ENCODE assay signal across 9 cellular contexts in the genomic region with DNA sequence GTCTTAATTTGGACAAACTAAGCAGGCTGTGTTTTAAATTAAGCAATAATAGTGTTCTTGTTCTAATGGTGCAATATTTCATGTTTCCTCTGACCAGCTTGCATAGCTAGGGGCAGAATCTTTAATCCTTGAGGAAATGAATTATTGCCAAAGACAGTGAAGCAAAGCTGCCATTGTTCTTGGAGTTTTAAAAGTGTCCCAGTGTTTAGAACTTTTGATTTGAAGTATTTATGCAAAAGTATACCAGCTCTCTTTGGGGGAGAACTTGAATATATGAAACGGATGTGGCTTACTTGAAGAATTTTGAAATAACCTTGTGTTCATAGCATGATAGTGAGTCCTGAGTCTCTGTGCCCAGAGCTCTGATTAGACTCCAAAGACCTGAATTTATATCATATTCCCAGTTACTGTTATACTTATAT. TPM values are rescaled to one million over a fixed set of nuclear protein-coding genes. Genes with fewer than 3 reads are reported as not detected.
A peak's percentile ranks its signal among the peaks of the same experiment; 100 is the strongest.
DNase-seq lines count a peak whose midpoint lies in the region; ATAC-seq and TF ChIP-seq lines count a peak whose summit lies in the region.
"Had no signal": no experiment of that assay in that cellular context is flagged by ENCODE, and none has a peak within 500 bp of the region (broad histone marks: within the 10 kb centered on the region; RNA-seq: fewer than 3 reads in every experiment).

No MANE protein-coding gene starts in this region.

- peaks cover 48% of the 10 kb centered on the region for H3K4me1 ChIP-seq in BLaER1
- H3K4me1 ChIP-seq in GM23338 (ENCODE audit: insufficient read depth): peaks cover 51% of the 10 kb centered on the region
- H3K4me1 ChIP-seq in mesendoderm (ENCODE audit: control insufficient read depth, low read depth, low read length): no peaks in the 10 kb centered on the region

- no peak overlapping the region for H2BK15ac ChIP-seq in mesendoderm (replicated peaks; ENCODE audit: low read depth)

- H2AK5ac ChIP-seq in mesendoderm (ENCODE audit: low read length): no peak overlapping the region

- H3K79me2 ChIP-seq in GM23338 (replicated peaks; ENCODE audit: insufficient read depth) (peaks cover 91% of the 10 kb centered on the region), mesendoderm (ENCODE audit: control insufficient read depth, insufficient read depth, low read length) (no peaks in the 10 kb centered on the region)

- in situ Hi-C loops in SK-MEL-5 (cut with HindIII; ENCODE audit: low pct_unique_long_range_greater_than_20kb, low sequenced_read_pairs): no loop called here

- no peak overlapping the region for H3K56ac ChIP-seq in mesendoderm (ENCODE audit: low read length)

- no peak overlapping the region for H3K18ac ChIP-seq in mesendoderm (ENCODE audit: low read length)

- H3K4me2 ChIP-seq in BLaER1 (peak overlapping the region; percentile 28; the same call in 1 of the 2 replicates), GM23338 (peak overlapping the region; percentile 35; the same call in 1 of the 2 replicates), mesendoderm (ENCODE audit: low read length) (no peak overlapping the region)

- ATAC-seq in GM23338 (no peak), HG03520 (IDR thresholded peaks at IDR 0.05; ENCODE audit: unreplicated experiment) (no peak), GM19035 (IDR thresholded peaks at IDR 0.05; ENCODE audit: unreplicated experiment) (no peak), Right ventricle myocardium inferior (no peak)

- H3K36me3 ChIP-seq in BLaER1: no peaks in the 10 kb centered on the region
- no peaks in the 10 kb centered on the region for H3K36me3 ChIP-seq in GM23338 (ENCODE audit: insufficient read depth)
- no peaks in the 10 kb centered on the region for H3K36me3 ChIP-seq in mesendoderm (ENCODE audit: control insufficient read depth, insufficient read depth, low read length)

- no peak overlapping the region for H2AFZ ChIP-seq in GM23338

- no peaks in the 10 kb centered on the region for H3K9me3 ChIP-seq in BLaER1

- H3K9me2 ChIP-seq in GM23338 (ENCODE audit: insufficient read depth): no peaks in the 10 kb centered on the region

- H3K27ac Mint-ChIP-seq in GM23338: no peak overlapping the region

- no peak overlapping the region for H3K23ac ChIP-seq in mesendoderm (ENCODE audit: low read length)

- peaks cover 75% of the 10 kb centered on the region for H3K4me1 Mint-ChIP-seq in GM23338

- H3K27me3 Mint-ChIP-seq in GM23338 (ENCODE audit: insufficient read depth, low read depth, poor library complexity): peaks cover 16% of the 10 kb centered on the region

- H2BK5ac ChIP-seq in mesendoderm (ENCODE audit: low read length): no peak overlapping the region

- DNase-seq in GM23338 (ENCODE audit: low spot score) (no peak), SK-MEL-5 (ENCODE audit: low read depth, low spot score) (peak; percentile 97), fibroblast of pulmonary artery (ENCODE audit: low read depth) (peak; percentile 56), mesendoderm (no peak), Right ventricle myocardium inferior (ENCODE audit: missing footprints) (no peak)
- DNase-seq: aorta had no signal

- H4K8ac ChIP-seq in mesendoderm (ENCODE audit: low read depth, low read length): no peak overlapping the region

- H3K27ac ChIP-seq in BLaER1 (no peak overlapping the region), GM23338 (ENCODE audit: low read depth) (no peak overlapping the region), mesendoderm (ENCODE audit: low read depth, low read length) (no peak overlapping the region)

- H4K20me1 ChIP-seq in BLaER1 (peaks cover 6% of the 10 kb centered on the region; the same call in 1 of the 2 replicates), GM23338 (replicated peaks; ENCODE audit: insufficient read depth) (no peaks in the 10 kb centered on the region; the same call in 1 of the 2 replicates)

- H4K5ac ChIP-seq in mesendoderm (ENCODE audit: low read length): no peak overlapping the region

- H3K27me3 ChIP-seq in BLaER1: no peaks in the 10 kb centered on the region
- H3K27me3 ChIP-seq in GM23338 (ENCODE audit: insufficient read depth): no peaks in the 10 kb centered on the region
- H3K27me3 ChIP-seq in mesendoderm (ENCODE audit: insufficient read depth, low read length, poor library complexity): no peaks in the 10 kb centered on the region

- H3F3A ChIP-seq in GM23338 (replicated peaks; ENCODE audit: low read depth): no peaks in the 10 kb centered on the region

- H3K4me3 Mint-ChIP-seq in GM23338: no peak overlapping the region

- H3K36me3 Mint-ChIP-seq in GM23338 (ENCODE audit: low read depth): peaks cover 6% of the 10 kb centered on the region

- TF ChIP-seq CTCF in GM23338 (conservative IDR thresholded peaks at IDR 0.05; ENCODE audit: low read depth in 2 of 2): no peak
- no peak for TF ChIP-seq CTCF in fibroblast of pulmonary artery (IDR thresholded peaks at IDR 0.05; ENCODE audit: low read length, missing control alignments)

- no peaks in the 10 kb centered on the region for H3K79me1 ChIP-seq in mesendoderm (ENCODE audit: low read length)

- intact Hi-C loops in Right ventricle myocardium inferior (cut with DNase I): no loop called here

- no peak overlapping the region for H3K4ac ChIP-seq in mesendoderm (ENCODE audit: low read depth, low read length)

- H3K9me3 Mint-ChIP-seq in GM23338: no peaks in the 10 kb centered on the region; the same call in 2 of the 3 replicates

- H3K4me3 ChIP-seq in BLaER1 (no peak overlapping the region), GM23338 (no peak overlapping the region), fibroblast of pulmonary artery (replicated peaks; ENCODE audit: low read depth, low read length) (no peak overlapping the region), mesendoderm (ENCODE audit: low read length) (no peak overlapping the region)

- no peak overlapping the region for H2BK120ac ChIP-seq in mesendoderm (ENCODE audit: low read depth, low read length)

- no peak overlapping the region for H3K9ac ChIP-seq in BLaER1
- H3K9ac ChIP-seq in mesendoderm (ENCODE audit: low read length): no peak overlapping the region

- WGBS in mesendoderm (ENCODE audit: extremely low coverage, insufficient coverage, low lambda C conversion rate): no CpG with 5 or more reads among the region's 1 CpG

TF ChIP-seq in GM23338, 12 proteins besides CTCF, POLR2A, EP300 and RAD21 (continues in another document):
- TF ChIP-seq POLR2AphosphoS5 (IDR thresholded peaks at IDR 0.05; ENCODE audit: low read depth) (no peak), ZNF114 (CRISPR knock-in tag; IDR thresholded peaks at IDR 0.05) (no peak), ZNF331 (CRISPR knock-in tag; IDR thresholded peaks at IDR 0.05; ENCODE audit: low read depth) (no peak), JUNB (IDR thresholded peaks at IDR 0.05; ENCODE audit: unreplicated experiment) (no peak), STAT1 (IDR thresholded peaks at IDR 0.05; ENCODE audit: unreplicated experiment) (no peak), CREB1 (CRISPR knock-in tag; IDR thresholded peaks at IDR 0.05; ENCODE audit: low read depth) (no peak), NANOG (IDR thresholded peaks at IDR 0.05; ENCODE audit: borderline replicate concordance) (no peak), EZH2phosphoT487 (IDR thresholded peaks at IDR 0.05; ENCODE audit: unreplicated experiment) (no peak)
- TF ChIP-seq, protein P1, sequence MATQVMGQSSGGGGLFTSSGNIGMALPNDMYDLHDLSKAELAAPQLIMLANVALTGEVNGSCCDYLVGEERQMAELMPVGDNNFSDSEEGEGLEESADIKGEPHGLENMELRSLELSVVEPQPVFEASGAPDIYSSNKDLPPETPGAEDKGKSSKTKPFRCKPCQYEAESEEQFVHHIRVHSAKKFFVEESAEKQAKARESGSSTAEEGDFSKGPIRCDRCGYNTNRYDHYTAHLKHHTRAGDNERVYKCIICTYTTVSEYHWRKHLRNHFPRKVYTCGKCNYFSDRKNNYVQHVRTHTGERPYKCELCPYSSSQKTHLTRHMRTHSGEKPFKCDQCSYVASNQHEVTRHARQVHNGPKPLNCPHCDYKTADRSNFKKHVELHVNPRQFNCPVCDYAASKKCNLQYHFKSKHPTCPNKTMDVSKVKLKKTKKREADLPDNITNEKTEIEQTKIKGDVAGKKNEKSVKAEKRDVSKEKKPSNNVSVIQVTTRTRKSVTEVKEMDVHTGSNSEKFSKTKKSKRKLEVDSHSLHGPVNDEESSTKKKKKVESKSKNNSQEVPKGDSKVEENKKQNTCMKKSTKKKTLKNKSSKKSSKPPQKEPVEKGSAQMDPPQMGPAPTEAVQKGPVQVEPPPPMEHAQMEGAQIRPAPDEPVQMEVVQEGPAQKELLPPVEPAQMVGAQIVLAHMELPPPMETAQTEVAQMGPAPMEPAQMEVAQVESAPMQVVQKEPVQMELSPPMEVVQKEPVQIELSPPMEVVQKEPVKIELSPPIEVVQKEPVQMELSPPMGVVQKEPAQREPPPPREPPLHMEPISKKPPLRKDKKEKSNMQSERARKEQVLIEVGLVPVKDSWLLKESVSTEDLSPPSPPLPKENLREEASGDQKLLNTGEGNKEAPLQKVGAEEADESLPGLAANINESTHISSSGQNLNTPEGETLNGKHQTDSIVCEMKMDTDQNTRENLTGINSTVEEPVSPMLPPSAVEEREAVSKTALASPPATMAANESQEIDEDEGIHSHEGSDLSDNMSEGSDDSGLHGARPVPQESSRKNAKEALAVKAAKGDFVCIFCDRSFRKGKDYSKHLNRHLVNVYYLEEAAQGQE (IDR thresholded peaks at IDR 0.05; ENCODE audit: unreplicated experiment): no peak

RNA-seq across cellular contexts. Expression of a gene that starts 33.4 kb away (rescaled TPM):
- 124 and 129 TPM in 2 replicates for total RNA-seq in GM23338 (2014; rRNA removed; shearing (Covaris generic))
- polyA plus RNA-seq in GM23338 (2016; fragmentation: Nextera tagmentation; extraction: Ambion mirVana): 28.6 and 32.9 TPM in 2 replicates
- 61.5 and 65.3 TPM in 2 replicates for total RNA-seq in SK-MEL-5 (2014; rRNA removed; shearing (Covaris generic))
- polyA plus RNA-seq in SK-MEL-5 (2015; cell fraction: cytosol; rRNA removed): 61.0 and 77.1 TPM in 2 replicates
- 67.0 and 101 TPM in 2 replicates for polyA plus RNA-seq in SK-MEL-5 (2015; cell fraction: nucleus; rRNA removed)
- 25.4 TPM for polyA plus RNA-seq in mesendoderm (2013, experiment 1 of 2)
- polyA plus RNA-seq in mesendoderm (2013, experiment 2 of 2): 26.4 TPM
- total RNA-seq in Right ventricle myocardium inferior: 44.7 TPM

Comparison
In these comparisons a context has a peak if more than half of its experiments do, and no peak if none do; other contexts are left out.
1. DNase-seq: peak in SK-MEL-5 (single experiment) and fibroblast of pulmonary artery (single experiment); none in GM23338 (single experiment), mesendoderm (single experiment) and Right ventricle myocardium inferior (single experiment).